In genomic region chr16:89093602-89094251, GRCh38 we compare ENCODE assay signal across 1 cellular context.
TF ChIP-seq lines count a peak whose summit lies in the region.

Gene ACSF3 (plus strand): TSS chr16:89093852. CDS start chr16:89100682, 6,830 bp downstream.

TF ChIP-seq in K562, 482 proteins besides CTCF, POLR2A, EP300 and RAD21 (continued from another document and continues in another):
- TF ChIP-seq BCLAF1 (IDR thresholded peaks at IDR 0.05; ENCODE audit: borderline replicate concordance in 1 of 2, control insufficient read depth in 1 of 2, low read depth in 2 of 2, low read length in 1 of 2) (peak in 1 of 2 experiments; percentile 96; a peak in 2 of 4 replicates), MNT (conservative IDR thresholded peaks at IDR 0.05) (no peak), FUS (optimal IDR thresholded peaks at IDR 0.05; ENCODE audit: low read depth, low read length) (peak; percentile 50), FOXA3 (CRISPR knock-in tag; conservative IDR thresholded peaks at IDR 0.05 in 1 of 2, IDR thresholded peaks at IDR 0.05 in 1 of 2) (no peak), HDAC1 (IDR thresholded peaks at IDR 0.05) (no peak), MCM2 (IDR thresholded peaks at IDR 0.05; ENCODE audit: low read depth) (no peak), ZNF507 (tag; conservative IDR thresholded peaks at IDR 0.05) (no peak), SAP30 (IDR thresholded peaks at IDR 0.05; ENCODE audit: borderline replicate concordance, insufficient read depth, low read depth, low read length, poor library complexity, severe bottlenecking) (peak; percentile 58), ZHX1 (conservative IDR thresholded peaks at IDR 0.05; ENCODE audit: low read length) (no peak), ZNF639 (CRISPR knock-in tag; conservative IDR thresholded peaks at IDR 0.05 in 1 of 2, IDR thresholded peaks at IDR 0.05 in 1 of 2) (peak in 1 of 2 experiments; percentile 98; a peak in 2 of 4 replicates), ZNF668 (CRISPR knock-in tag; IDR thresholded peaks at IDR 0.05) (no peak), ZNF57 (CRISPR knock-in tag; IDR thresholded peaks at IDR 0.05) (no peak), ATF1 (CRISPR knock-in tag; IDR thresholded peaks at IDR 0.05) (no peak), ATF1 (tag; IDR thresholded peaks at IDR 0.05) (0 out of 2 replicates have a peak, but pooled peaks have one; percentile 19), HNRNPL (IDR thresholded peaks at IDR 0.05; ENCODE audit: low read depth, low read length) (no peak), PRPF4 (IDR thresholded peaks at IDR 0.05; ENCODE audit: insufficient read depth, low read depth, low read length, poor library complexity, severe bottlenecking) (no peak), ZBTB5 (IDR thresholded peaks at IDR 0.05) (no peak), ZNF551 (CRISPR knock-in tag; IDR thresholded peaks at IDR 0.05) (no peak), YBX1 (IDR thresholded peaks at IDR 0.05) (no peak), IFI16 (CRISPR knock-in tag; IDR thresholded peaks at IDR 0.05) (no peak), MLLT1 (IDR thresholded peaks at IDR 0.05) (no peak), POLR2AphosphoS2 (IDR thresholded peaks at IDR 0.05; ENCODE audit: low read length) (no peak), ZC3H11A (IDR thresholded peaks at IDR 0.05; ENCODE audit: low read depth, low read length) (peak; percentile 83; the same call in 1 of the 2 replicates), GATAD2A (IDR thresholded peaks at IDR 0.05) (no peak), ZBTB43 (CRISPR knock-in tag; IDR thresholded peaks at IDR 0.05) (no peak), ETS1 (conservative IDR thresholded peaks at IDR 0.05; ENCODE audit: control insufficient read depth, low read depth, low read length) (peak; percentile 92), THAP7 (CRISPR knock-in tag; IDR thresholded peaks at IDR 0.05) (peak; percentile 88; the same call in 1 of the 2 replicates), GTF2A2 (tag; IDR thresholded peaks at IDR 0.05) (peak; percentile 57; the same call in 1 of the 2 replicates), ZKSCAN1 (IDR thresholded peaks at IDR 0.05; ENCODE audit: low read depth, low read length) (peak; percentile 54), NFRKB (IDR thresholded peaks at IDR 0.05; ENCODE audit: low read depth) (no peak), U2AF1 (optimal IDR thresholded peaks at IDR 0.05; ENCODE audit: low read depth, low read length) (peak; percentile 46), MECOM (CRISPR knock-in tag; IDR thresholded peaks at IDR 0.05) (0 out of 2 replicates have a peak, but pooled peaks have one; percentile 49), ZNF695 (CRISPR knock-in tag; IDR thresholded peaks at IDR 0.05) (no peak), DMBX1 (CRISPR knock-in tag; IDR thresholded peaks at IDR 0.05; ENCODE audit: borderline replicate concordance) (peak; percentile 50; the same call in 1 of the 2 replicates), MTA3 (IDR thresholded peaks at IDR 0.05; ENCODE audit: borderline replicate concordance) (no peak; the same call in 1 of the 2 replicates), CREM (IDR thresholded peaks at IDR 0.05; ENCODE audit: low read depth) (peak; percentile 79; the same call in 1 of the 2 replicates)
- TF ChIP-seq, protein P1, sequence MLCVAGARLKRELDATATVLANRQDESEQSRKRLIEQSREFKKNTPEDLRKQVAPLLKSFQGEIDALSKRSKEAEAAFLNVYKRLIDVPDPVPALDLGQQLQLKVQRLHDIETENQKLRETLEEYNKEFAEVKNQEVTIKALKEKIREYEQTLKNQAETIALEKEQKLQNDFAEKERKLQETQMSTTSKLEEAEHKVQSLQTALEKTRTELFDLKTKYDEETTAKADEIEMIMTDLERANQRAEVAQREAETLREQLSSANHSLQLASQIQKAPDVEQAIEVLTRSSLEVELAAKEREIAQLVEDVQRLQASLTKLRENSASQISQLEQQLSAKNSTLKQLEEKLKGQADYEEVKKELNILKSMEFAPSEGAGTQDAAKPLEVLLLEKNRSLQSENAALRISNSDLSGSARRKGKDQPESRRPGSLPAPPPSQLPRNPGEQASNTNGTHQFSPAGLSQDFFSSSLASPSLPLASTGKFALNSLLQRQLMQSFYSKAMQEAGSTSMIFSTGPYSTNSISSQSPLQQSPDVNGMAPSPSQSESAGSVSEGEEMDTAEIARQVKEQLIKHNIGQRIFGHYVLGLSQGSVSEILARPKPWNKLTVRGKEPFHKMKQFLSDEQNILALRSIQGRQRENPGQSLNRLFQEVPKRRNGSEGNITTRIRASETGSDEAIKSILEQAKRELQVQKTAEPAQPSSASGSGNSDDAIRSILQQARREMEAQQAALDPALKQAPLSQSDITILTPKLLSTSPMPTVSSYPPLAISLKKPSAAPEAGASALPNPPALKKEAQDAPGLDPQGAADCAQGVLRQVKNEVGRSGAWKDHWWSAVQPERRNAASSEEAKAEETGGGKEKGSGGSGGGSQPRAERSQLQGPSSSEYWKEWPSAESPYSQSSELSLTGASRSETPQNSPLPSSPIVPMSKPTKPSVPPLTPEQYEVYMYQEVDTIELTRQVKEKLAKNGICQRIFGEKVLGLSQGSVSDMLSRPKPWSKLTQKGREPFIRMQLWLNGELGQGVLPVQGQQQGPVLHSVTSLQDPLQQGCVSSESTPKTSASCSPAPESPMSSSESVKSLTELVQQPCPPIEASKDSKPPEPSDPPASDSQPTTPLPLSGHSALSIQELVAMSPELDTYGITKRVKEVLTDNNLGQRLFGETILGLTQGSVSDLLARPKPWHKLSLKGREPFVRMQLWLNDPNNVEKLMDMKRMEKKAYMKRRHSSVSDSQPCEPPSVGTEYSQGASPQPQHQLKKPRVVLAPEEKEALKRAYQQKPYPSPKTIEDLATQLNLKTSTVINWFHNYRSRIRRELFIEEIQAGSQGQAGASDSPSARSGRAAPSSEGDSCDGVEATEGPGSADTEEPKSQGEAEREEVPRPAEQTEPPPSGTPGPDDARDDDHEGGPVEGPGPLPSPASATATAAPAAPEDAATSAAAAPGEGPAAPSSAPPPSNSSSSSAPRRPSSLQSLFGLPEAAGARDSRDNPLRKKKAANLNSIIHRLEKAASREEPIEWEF (CRISPR knock-in tag; IDR thresholded peaks at IDR 0.05) = no peak
